In the genomic region with DNA sequence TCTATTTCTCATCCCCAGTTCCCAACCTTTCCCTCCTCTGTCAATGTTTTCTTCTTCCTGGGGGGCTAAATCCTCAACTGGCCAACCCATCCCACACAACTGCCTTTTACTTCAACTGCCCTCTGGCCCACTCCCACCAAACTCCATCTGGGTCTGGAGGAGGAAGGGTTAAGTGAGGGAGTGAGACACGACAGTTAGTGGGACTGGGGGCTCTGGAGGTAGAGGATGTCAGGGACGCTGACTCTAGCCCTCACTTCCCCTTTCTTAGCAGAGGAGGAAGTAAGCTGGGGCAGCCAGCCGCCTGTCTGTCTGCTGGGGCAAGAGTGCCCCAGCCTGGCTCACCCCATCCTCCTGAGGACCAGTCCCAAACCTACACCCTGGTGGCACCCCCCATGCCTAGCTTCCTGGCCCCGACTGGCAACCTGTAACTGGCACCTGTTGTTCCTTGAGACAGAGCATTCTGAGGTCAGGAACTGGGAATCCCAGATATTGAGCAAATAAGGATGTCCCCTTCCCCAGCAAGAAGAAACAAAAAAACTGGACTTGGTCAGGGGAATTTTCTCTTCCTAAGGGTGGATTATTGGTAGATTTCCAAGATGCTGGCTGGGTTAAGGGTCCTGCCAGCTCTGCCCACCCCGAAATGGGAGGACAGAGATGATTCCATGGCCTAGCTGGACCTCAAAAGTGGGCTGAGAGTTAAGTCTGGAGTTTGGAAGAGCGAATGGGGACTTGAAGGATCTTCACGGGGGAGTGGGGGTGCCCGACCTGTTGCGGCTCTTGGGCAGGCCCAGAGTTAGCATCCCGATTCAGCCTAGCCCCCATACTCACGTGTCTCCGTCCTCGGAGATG, we compare ENCODE assay signal across 8 cellular contexts.
A peak's percentile ranks its signal among the peaks of the same experiment; 100 is the strongest.
DNase-seq lines count a peak whose midpoint lies in the region; ATAC-seq and TF ChIP-seq lines count a peak whose summit lies in the region.

No MANE protein-coding gene starts in this region.

- no peaks in the 10 kb centered on the region for H3K9me3 ChIP-seq in effector memory CD4-positive, alpha-beta T cell (ENCODE audit: control insufficient read depth, low read length)
- H3K9me3 ChIP-seq in muscle layer of duodenum (ENCODE audit: control insufficient read depth in 1 of 2, low read length in 2 of 2), result no peaks in the 10 kb centered on the region

- DNase-seq in SKM-1 treated with dmso at 0.1 percent for 144 hours (lab: John Stamatoyannopoulos, UW; ENCODE audit: unreplicated experiment) (peak; percentile 89), NCI-H2081 (lab: John Stamatoyannopoulos, UW) (no peak), kidney glomerular epithelial cell (lab: John Stamatoyannopoulos, UW) (no peak), NCI-H82 (lab: John Stamatoyannopoulos, UW) (no peak)
- peak in 2 of 3 donors; percentile 27 to 29 for DNase-seq in effector memory CD4-positive, alpha-beta T cell

- H3K4me1 ChIP-seq in effector memory CD4-positive, alpha-beta T cell (ENCODE audit: control insufficient read depth, insufficient read depth, low read length, poor library complexity, severe bottlenecking), result peaks cover 31% of the 10 kb centered on the region
- peaks cover 19 to 30% of the 10 kb centered on the region in 2 donors for H3K4me1 ChIP-seq in muscle layer of duodenum (ENCODE audit: control insufficient read depth in 1 of 2, insufficient read depth in 2 of 2, low read length in 2 of 2)

- H3K27ac ChIP-seq in effector memory CD4-positive, alpha-beta T cell (ENCODE audit: insufficient read depth, low read length, poor library complexity, severe bottlenecking), result peak overlapping the region; percentile 92
- H3K27ac ChIP-seq in muscle layer of duodenum (ENCODE audit: low read length), result peak overlapping the region; percentile 79

- TF ChIP-seq POLR2A in GM18505 (IDR thresholded peaks at IDR 0.05; ENCODE audit: borderline replicate concordance, extremely low read depth, insufficient read depth, insufficient read length), result peak; percentile 48

- peaks cover 4% of the 10 kb centered on the region for H3K27me3 ChIP-seq in effector memory CD4-positive, alpha-beta T cell (replicated peaks; ENCODE audit: control insufficient read depth, insufficient read depth, low read length, poor library complexity, severe bottlenecking)
- peaks cover under 1% of the 10 kb centered on the region for H3K27me3 ChIP-seq in muscle layer of duodenum (ENCODE audit: low read depth, low read length)

- peak overlapping the region; percentile 93 for H3K4me3 ChIP-seq in effector memory CD4-positive, alpha-beta T cell (ENCODE audit: insufficient read depth, low read depth, low read length, poor library complexity, severe bottlenecking)
- H3K4me3 ChIP-seq in muscle layer of duodenum (ENCODE audit: low read depth in 1 of 2, low read length in 2 of 2), result peak overlapping the region; percentile 80 to 81

- ATAC-seq in GM18505 (IDR thresholded peaks at IDR 0.05; ENCODE audit: unreplicated experiment) (peak; percentile 22), HG03045 (IDR thresholded peaks at IDR 0.05; ENCODE audit: unreplicated experiment) (peak; percentile 25)

- H3K36me3 ChIP-seq in effector memory CD4-positive, alpha-beta T cell (ENCODE audit: control insufficient read depth, insufficient read depth, low read length), result peaks cover 22% of the 10 kb centered on the region
- H3K36me3 ChIP-seq in muscle layer of duodenum (ENCODE audit: control insufficient read depth in 1 of 2, insufficient read depth in 2 of 2, low read length in 2 of 2), result peaks cover 8 to 10% of the 10 kb centered on the region in 2 donors

Comparison
In these comparisons a context has a peak if more than half of its experiments do, and no peak if none do; other contexts are left out.
1. DNase-seq: peak in SKM-1 treated with dmso at 0.1 percent for 144 hours (single experiment) and effector memory CD4-positive, alpha-beta T cell (2 of 3); none in NCI-H2081 (0 of 2), kidney glomerular epithelial cell (single experiment) and NCI-H82 (single experiment).